ENCODE assay signal across 21 cellular contexts in genomic region chr10:32314588-32314987, GRCh38. TPM values are rescaled to one million over a fixed set of nuclear protein-coding genes. Genes with fewer than 3 reads are reported as not detected.
DNase-seq lines count a peak whose midpoint lies in the region; ATAC-seq and TF ChIP-seq lines count a peak whose summit lies in the region.
"Had no signal": no experiment of that assay in that cellular context is flagged by ENCODE, and none has a peak within 500 bp of the region (broad histone marks: within the 10 kb centered on the region; RNA-seq: fewer than 3 reads in every experiment).

No MANE protein-coding gene starts in this region.

- DNase-seq in activated T-cell treated with anti-CD3 and anti-CD28 coated beads, Interleukin-2, amount 50 U/mL, for 72 hours, result no peak
- DNase-seq in activated T-cell treated with anti-CD3 and anti-CD28 coated beads for 4 hours, result no peak
- DNase-seq in effector memory CD8-positive, alpha-beta T cell, result no peak
- no peak for DNase-seq in smooth muscle cell (lab: John Stamatoyannopoulos, UW; ENCODE audit: unreplicated experiment)
- no peak for DNase-seq in osteoblast (ENCODE audit: insufficient read length, low spot score, missing footprints)
- DNase-seq in superior temporal gyrus (ENCODE audit: extremely low spot score), result no peak
- DNase-seq: activated CD4-positive, alpha-beta T cell treated with anti-CD3 and anti-CD28 coated beads, Interleukin-2, amount 10 ng/mL, durations not matched to agents 7 days and 5 days; C1 segment of cervical spinal cord; cortex of kidney; left ventricle myocardium superior; MV-4-11; NCI-H1694 treated with DMSO at 0.1 percent for 48 hours; NCI-H748 treated with DMSO at 0.1 percent for 48 hours; right cardiac atrium; stimulated activated CD8-positive, alpha-beta memory T cell treated with anti-CD3 and anti-CD28 coated beads, Interleukin-4, amount 100 ng/mL, for 48 hours; testis had no signal

- H4K20me1 ChIP-seq in SU-DHL-6 (ENCODE audit: low read depth, low read length), result no peaks in the 10 kb centered on the region
- peaks cover 100% of the 10 kb centered on the region for H4K20me1 ChIP-seq in smooth muscle cell (ENCODE audit: low read depth)
- H4K20me1 ChIP-seq in osteoblast (ENCODE audit: insufficient read depth, low read length), result peaks cover 75% of the 10 kb centered on the region

- H3K4me2 ChIP-seq in SU-DHL-6 (ENCODE audit: low read depth, low read length, poor library complexity, severe bottlenecking), result peak overlapping the region; percentile 53
- no peak overlapping the region for H3K4me2 ChIP-seq in smooth muscle cell
- no peak overlapping the region for H3K4me2 ChIP-seq in osteoblast (ENCODE audit: insufficient read depth, low read length)
- H3K4me2 ChIP-seq: A549 had no signal

- H3K36me3 Mint-ChIP-seq in activated T-cell treated with anti-CD3 and anti-CD28 coated beads, Interleukin-2, amount 50 U/mL, for 72 hours (ENCODE audit: insufficient read depth in 2 of 2), result peaks cover 0 to 2% of the 10 kb centered on the region in 2 donors
- peaks cover 23% of the 10 kb centered on the region for H3K36me3 Mint-ChIP-seq in effector memory CD8-positive, alpha-beta T cell (ENCODE audit: insufficient read depth)

- H3K4me1 Mint-ChIP-seq in activated T-cell treated with anti-CD3 and anti-CD28 coated beads, Interleukin-2, amount 50 U/mL, for 72 hours (ENCODE audit: low read depth), result peaks cover 59% of the 10 kb centered on the region
- H3K4me1 Mint-ChIP-seq in effector memory CD8-positive, alpha-beta T cell (ENCODE audit: low read depth in 2 of 2), result peaks cover 46 to 71% of the 10 kb centered on the region in 2 donors

- H3F3A ChIP-seq in SU-DHL-6 (ENCODE audit: insufficient read depth) (no peaks in the 10 kb centered on the region), smooth muscle cell (ENCODE audit: low read depth) (no peaks in the 10 kb centered on the region)

- H3K27me3 ChIP-seq in SU-DHL-6 (ENCODE audit: low read length), result no peaks in the 10 kb centered on the region
- H3K27me3 ChIP-seq in smooth muscle cell (ENCODE audit: low read depth), result no peaks in the 10 kb centered on the region
- H3K27me3 ChIP-seq in osteoblast (ENCODE audit: insufficient read depth, low read length), result no peaks in the 10 kb centered on the region
- H3K27me3 ChIP-seq: testis, vagina had no signal

- H3K9ac ChIP-seq in SU-DHL-6 (ENCODE audit: low read length) (no peak overlapping the region), smooth muscle cell (ENCODE audit: low read depth) (no peak overlapping the region)

- TF ChIP-seq CTCF in SU-DHL-6 (IDR thresholded peaks at IDR 0.05; ENCODE audit: insufficient read depth, low read length, poor library complexity, severe bottlenecking) (no peak), smooth muscle cell (IDR thresholded peaks at IDR 0.05; ENCODE audit: borderline replicate concordance, insufficient read depth, poor library complexity, severe bottlenecking) (no peak), osteoblast (IDR thresholded peaks at IDR 0.05; ENCODE audit: extremely low read depth, low read depth, low read length) (no peak)

- H3K4me3 ChIP-seq in SU-DHL-6 (ENCODE audit: insufficient read depth, low read length, poor library complexity, severe bottlenecking), result no peak overlapping the region
- no peak overlapping the region for H3K4me3 ChIP-seq in smooth muscle cell
- no peak overlapping the region for H3K4me3 ChIP-seq in osteoblast (ENCODE audit: insufficient read depth, low read length)
- H3K4me3 ChIP-seq: A549, K562, testis, vagina had no signal

- H3K9me3 ChIP-seq in SU-DHL-6 (ENCODE audit: insufficient read depth, low read length) (no peaks in the 10 kb centered on the region), smooth muscle cell (replicated peaks; ENCODE audit: low read depth) (no peaks in the 10 kb centered on the region), osteoblast (ENCODE audit: low read depth, low read length) (no peaks in the 10 kb centered on the region)
- H3K9me3 ChIP-seq: A549, testis, vagina had no signal

- peak overlapping the region; percentile 34; the same call in 1 of the 2 replicates for H3K27ac ChIP-seq in SU-DHL-6 (ENCODE audit: low read depth, low read length)
- peak overlapping the region; percentile 21 for H3K27ac ChIP-seq in smooth muscle cell (ENCODE audit: low read depth)
- H3K27ac ChIP-seq in osteoblast (ENCODE audit: low read depth, low read length), result no peak overlapping the region
- H3K27ac ChIP-seq: A549, testis, vagina had no signal

- H2AFZ ChIP-seq in SU-DHL-6 (ENCODE audit: low read depth, low read length, severe bottlenecking) (no peak overlapping the region), smooth muscle cell (ENCODE audit: low read depth) (no peak overlapping the region), osteoblast (ENCODE audit: low read length) (no peak overlapping the region)

- H3K4me3 Mint-ChIP-seq in activated T-cell treated with anti-CD3 and anti-CD28 coated beads, Interleukin-2, amount 50 U/mL, for 72 hours, result peak overlapping the region in 1 of 2 donors; percentile 33
- H3K4me3 Mint-ChIP-seq in effector memory CD8-positive, alpha-beta T cell, result peak overlapping the region; percentile 29 to 31
- H3K4me3 Mint-ChIP-seq: activated CD4-positive, alpha-beta T cell treated with anti-CD3 and anti-CD28 coated beads, Interleukin-2, amount 10 ng/mL, durations not matched to agents 7 days and 5 days had no signal

- 91% methylated on average over 2 of the region's 2 CpGs for WGBS in smooth muscle cell (ENCODE audit: low lambda C conversion rate)

- no peaks in the 10 kb centered on the region for H3K9me3 Mint-ChIP-seq in activated T-cell treated with anti-CD3 and anti-CD28 coated beads, Interleukin-2, amount 50 U/mL, for 72 hours
- H3K9me3 Mint-ChIP-seq in effector memory CD8-positive, alpha-beta T cell, result no peaks in the 10 kb centered on the region
- H3K9me3 Mint-ChIP-seq: activated CD4-positive, alpha-beta T cell treated with anti-CD3 and anti-CD28 coated beads, Interleukin-2, amount 10 ng/mL, durations not matched to agents 7 days and 5 days had no signal

- no peaks in the 10 kb centered on the region for H3K9me2 ChIP-seq in SU-DHL-6 (replicated peaks; ENCODE audit: insufficient read depth, low read length)

- H3K79me2 ChIP-seq in SU-DHL-6 (ENCODE audit: insufficient read depth, low read length) (peaks cover 100% of the 10 kb centered on the region), smooth muscle cell (ENCODE audit: low read depth) (peaks cover 100% of the 10 kb centered on the region), osteoblast (ENCODE audit: insufficient read depth, low read length) (peaks cover 97% of the 10 kb centered on the region)

- H3K4me1 ChIP-seq in smooth muscle cell (ENCODE audit: low read depth) (no peaks in the 10 kb centered on the region), osteoblast (ENCODE audit: insufficient read depth, low read length) (peaks cover 19% of the 10 kb centered on the region)

- ATAC-seq in activated T-cell treated with anti-CD3 and anti-CD28 coated beads, Interleukin-2, amount 50 U/mL, for 72 hours (replicated peaks in 1 of 2), result no peak
- no peak for ATAC-seq in effector memory CD8-positive, alpha-beta T cell (replicated peaks)
- no peak for ATAC-seq in HG02623 (IDR thresholded peaks at IDR 0.05; ENCODE audit: unreplicated experiment)
- ATAC-seq: A549, K562, left ventricle myocardium superior, right cardiac atrium had no signal

- H3K36me3 ChIP-seq in SU-DHL-6 (ENCODE audit: low read length) (0 out of 2 replicates have a peak, but pooled peaks cover 4% of the 10 kb centered on the region), smooth muscle cell (ENCODE audit: low read depth) (no peaks in the 10 kb centered on the region), osteoblast (ENCODE audit: insufficient read depth, low read length) (no peaks in the 10 kb centered on the region)
- H3K36me3 ChIP-seq: vagina had no signal

- H3K27ac Mint-ChIP-seq in activated T-cell treated with anti-CD3 and anti-CD28 coated beads, Interleukin-2, amount 50 U/mL, for 72 hours, result peak overlapping the region; percentile 57
- peak overlapping the region; percentile 65 to 70 for H3K27ac Mint-ChIP-seq in effector memory CD8-positive, alpha-beta T cell
- H3K27ac Mint-ChIP-seq: activated CD4-positive, alpha-beta T cell treated with anti-CD3 and anti-CD28 coated beads, Interleukin-2, amount 10 ng/mL, durations not matched to agents 7 days and 5 days had no signal

- H3K27me3 Mint-ChIP-seq in activated T-cell treated with anti-CD3 and anti-CD28 coated beads, Interleukin-2, amount 50 U/mL, for 72 hours (ENCODE audit: low read depth), result no peaks in the 10 kb centered on the region
- no peaks in the 10 kb centered on the region for H3K27me3 Mint-ChIP-seq in effector memory CD8-positive, alpha-beta T cell
- H3K27me3 Mint-ChIP-seq: activated CD4-positive, alpha-beta T cell treated with anti-CD3 and anti-CD28 coated beads, Interleukin-2, amount 10 ng/mL, durations not matched to agents 7 days and 5 days had no signal

RNA-seq across cellular contexts. Expression of gene EPC1, which starts 32.4 kb away (rescaled TPM):
- 10 to 100 TPM; 36.0 to 38.3 TPM for total RNA-seq in activated T-cell treated with anti-CD3 and anti-CD28 coated beads, Interleukin-2, amount 50 U/mL, for 72 hours
- total RNA-seq in smooth muscle cell, result 52.1 TPM in 2 replicates
- polyA plus RNA-seq in smooth muscle cell, result 16.3 and 19.4 TPM in 2 replicates
- total RNA-seq in osteoblast, result 30.8 and 32.4 TPM in 2 replicates
